In the genomic region with DNA sequence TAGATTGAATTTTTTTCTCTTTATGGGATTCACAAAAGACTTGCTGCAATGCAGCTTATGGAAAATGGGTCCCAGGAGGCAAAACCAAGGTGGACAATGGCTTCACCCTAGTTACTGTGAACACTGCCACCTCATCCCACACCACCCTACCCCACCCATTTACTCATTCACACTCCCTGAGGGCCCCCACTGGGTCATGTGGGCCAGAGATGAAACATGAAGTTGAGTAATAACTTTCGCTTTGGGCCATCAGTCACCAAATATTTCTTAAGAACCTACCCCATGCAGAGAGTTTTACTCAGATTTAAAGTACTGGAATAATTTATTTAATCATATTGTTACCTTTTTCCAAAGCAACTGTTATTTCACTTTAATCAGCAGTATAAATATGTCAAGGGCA, we compare ENCODE assay signal across 1 cellular context.
TF ChIP-seq lines count a peak whose summit lies in the region.

No MANE protein-coding gene starts in this region.

TF ChIP-seq in A549, 52 proteins besides CTCF, POLR2A, EP300 and RAD21 (continued from another document):
- TF ChIP-seq, protein P1, sequence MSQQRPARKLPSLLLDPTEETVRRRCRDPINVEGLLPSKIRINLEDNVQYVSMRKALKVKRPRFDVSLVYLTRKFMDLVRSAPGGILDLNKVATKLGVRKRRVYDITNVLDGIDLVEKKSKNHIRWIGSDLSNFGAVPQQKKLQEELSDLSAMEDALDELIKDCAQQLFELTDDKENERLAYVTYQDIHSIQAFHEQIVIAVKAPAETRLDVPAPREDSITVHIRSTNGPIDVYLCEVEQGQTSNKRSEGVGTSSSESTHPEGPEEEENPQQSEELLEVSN (IDR thresholded peaks at IDR 0.05; ENCODE audit: borderline replicate concordance, low read depth) = no peak
- TF ChIP-seq RNF2 (IDR thresholded peaks at IDR 0.05; ENCODE audit: borderline replicate concordance, low read depth) (no peak), FOSB (CRISPR knock-in tag; IDR thresholded peaks at IDR 0.05) (no peak), RFX5 (IDR thresholded peaks at IDR 0.05) (no peak), JUN (IDR thresholded peaks at IDR 0.05) (peak in 1 of 2 experiments; percentile 62; a peak in 2 of 5 replicates), KDM1A (IDR thresholded peaks at IDR 0.05; ENCODE audit: low read depth) (no peak), RCOR1 (IDR thresholded peaks at IDR 0.05; ENCODE audit: low read depth, low read length) (no peak), HOXB13 (CRISPR knock-in tag; IDR thresholded peaks at IDR 0.05; ENCODE audit: low read depth) (no peak), NR3C1 (IDR thresholded peaks at IDR 0.05) (no peak), JUNB (IDR thresholded peaks at IDR 0.05) (peak; percentile 84)
- TF ChIP-seq, protein P2, sequence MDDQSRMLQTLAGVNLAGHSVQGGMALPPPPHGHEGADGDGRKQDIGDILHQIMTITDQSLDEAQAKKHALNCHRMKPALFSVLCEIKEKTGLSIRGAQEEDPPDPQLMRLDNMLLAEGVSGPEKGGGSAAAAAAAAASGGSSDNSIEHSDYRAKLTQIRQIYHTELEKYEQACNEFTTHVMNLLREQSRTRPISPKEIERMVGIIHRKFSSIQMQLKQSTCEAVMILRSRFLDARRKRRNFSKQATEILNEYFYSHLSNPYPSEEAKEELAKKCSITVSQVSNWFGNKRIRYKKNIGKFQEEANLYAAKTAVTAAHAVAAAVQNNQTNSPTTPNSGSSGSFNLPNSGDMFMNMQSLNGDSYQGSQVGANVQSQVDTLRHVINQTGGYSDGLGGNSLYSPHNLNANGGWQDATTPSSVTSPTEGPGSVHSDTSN (IDR thresholded peaks at IDR 0.05) = no peak
- TF ChIP-seq, protein P3, sequence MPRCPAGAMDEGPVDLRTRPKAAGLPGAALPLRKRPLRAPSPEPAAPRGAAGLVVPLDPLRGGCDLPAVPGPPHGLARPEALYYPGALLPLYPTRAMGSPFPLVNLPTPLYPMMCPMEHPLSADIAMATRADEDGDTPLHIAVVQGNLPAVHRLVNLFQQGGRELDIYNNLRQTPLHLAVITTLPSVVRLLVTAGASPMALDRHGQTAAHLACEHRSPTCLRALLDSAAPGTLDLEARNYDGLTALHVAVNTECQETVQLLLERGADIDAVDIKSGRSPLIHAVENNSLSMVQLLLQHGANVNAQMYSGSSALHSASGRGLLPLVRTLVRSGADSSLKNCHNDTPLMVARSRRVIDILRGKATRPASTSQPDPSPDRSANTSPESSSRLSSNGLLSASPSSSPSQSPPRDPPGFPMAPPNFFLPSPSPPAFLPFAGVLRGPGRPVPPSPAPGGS (IDR thresholded peaks at IDR 0.05) = peak; percentile 49; the same call in 1 of the 3 replicates
- TF ChIP-seq, protein P4, sequence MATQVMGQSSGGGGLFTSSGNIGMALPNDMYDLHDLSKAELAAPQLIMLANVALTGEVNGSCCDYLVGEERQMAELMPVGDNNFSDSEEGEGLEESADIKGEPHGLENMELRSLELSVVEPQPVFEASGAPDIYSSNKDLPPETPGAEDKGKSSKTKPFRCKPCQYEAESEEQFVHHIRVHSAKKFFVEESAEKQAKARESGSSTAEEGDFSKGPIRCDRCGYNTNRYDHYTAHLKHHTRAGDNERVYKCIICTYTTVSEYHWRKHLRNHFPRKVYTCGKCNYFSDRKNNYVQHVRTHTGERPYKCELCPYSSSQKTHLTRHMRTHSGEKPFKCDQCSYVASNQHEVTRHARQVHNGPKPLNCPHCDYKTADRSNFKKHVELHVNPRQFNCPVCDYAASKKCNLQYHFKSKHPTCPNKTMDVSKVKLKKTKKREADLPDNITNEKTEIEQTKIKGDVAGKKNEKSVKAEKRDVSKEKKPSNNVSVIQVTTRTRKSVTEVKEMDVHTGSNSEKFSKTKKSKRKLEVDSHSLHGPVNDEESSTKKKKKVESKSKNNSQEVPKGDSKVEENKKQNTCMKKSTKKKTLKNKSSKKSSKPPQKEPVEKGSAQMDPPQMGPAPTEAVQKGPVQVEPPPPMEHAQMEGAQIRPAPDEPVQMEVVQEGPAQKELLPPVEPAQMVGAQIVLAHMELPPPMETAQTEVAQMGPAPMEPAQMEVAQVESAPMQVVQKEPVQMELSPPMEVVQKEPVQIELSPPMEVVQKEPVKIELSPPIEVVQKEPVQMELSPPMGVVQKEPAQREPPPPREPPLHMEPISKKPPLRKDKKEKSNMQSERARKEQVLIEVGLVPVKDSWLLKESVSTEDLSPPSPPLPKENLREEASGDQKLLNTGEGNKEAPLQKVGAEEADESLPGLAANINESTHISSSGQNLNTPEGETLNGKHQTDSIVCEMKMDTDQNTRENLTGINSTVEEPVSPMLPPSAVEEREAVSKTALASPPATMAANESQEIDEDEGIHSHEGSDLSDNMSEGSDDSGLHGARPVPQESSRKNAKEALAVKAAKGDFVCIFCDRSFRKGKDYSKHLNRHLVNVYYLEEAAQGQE (IDR thresholded peaks at IDR 0.05) = no peak
- TF ChIP-seq, protein P5, sequence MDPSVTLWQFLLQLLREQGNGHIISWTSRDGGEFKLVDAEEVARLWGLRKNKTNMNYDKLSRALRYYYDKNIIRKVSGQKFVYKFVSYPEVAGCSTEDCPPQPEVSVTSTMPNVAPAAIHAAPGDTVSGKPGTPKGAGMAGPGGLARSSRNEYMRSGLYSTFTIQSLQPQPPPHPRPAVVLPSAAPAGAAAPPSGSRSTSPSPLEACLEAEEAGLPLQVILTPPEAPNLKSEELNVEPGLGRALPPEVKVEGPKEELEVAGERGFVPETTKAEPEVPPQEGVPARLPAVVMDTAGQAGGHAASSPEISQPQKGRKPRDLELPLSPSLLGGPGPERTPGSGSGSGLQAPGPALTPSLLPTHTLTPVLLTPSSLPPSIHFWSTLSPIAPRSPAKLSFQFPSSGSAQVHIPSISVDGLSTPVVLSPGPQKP (IDR thresholded peaks at IDR 0.05; ENCODE audit: low read depth, low read length) = no peak
- TF ChIP-seq, protein P6, sequence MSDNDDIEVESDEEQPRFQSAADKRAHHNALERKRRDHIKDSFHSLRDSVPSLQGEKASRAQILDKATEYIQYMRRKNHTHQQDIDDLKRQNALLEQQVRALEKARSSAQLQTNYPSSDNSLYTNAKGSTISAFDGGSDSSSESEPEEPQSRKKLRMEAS (IDR thresholded peaks at IDR 0.05) = 0 out of 2 replicates have a peak, but pooled peaks have one; percentile 19
